12 cellular contexts compared by ENCODE assay signal in the genomic region with DNA sequence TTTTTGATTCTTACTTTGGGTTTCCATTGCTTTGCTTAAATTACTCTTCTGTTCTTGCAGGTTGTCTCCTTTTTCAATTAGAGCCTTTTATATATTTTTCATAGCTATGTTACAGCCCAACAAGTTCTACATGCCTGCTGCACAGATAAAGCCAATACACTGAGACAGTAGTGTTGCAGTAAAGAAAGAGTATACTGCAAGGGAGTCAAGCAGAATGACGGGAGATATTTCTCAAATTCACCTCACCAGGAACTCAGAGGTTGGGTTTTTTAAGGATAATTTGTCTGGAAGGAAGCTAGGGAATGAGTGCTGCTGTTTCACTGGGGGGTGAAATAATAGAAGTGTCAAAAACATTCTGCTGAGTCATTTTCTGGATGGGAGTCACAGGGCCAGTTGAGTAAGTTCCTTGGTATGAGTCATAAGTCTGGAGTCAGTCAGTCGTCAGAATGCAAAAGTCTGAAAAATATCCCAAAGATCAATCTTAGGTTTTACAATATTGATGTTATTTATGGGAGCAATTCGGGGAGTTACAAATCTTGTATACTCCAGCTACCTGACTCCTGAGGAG.
DNase-seq lines count a peak whose midpoint lies in the region; TF ChIP-seq lines count a peak whose summit lies in the region.
"Had no signal": no experiment of that assay in that cellular context is flagged by ENCODE, and none has a peak within 500 bp of the region (broad histone marks: within the 10 kb centered on the region; RNA-seq: fewer than 3 reads in every experiment).

No MANE protein-coding gene starts in this region.

- H3K27ac Mint-ChIP-seq in progenitor cell of endocrine pancreas = no peak overlapping the region
- H3K27ac Mint-ChIP-seq: activated B cell treated with CpG ODN at 0.5 μM for 24 hours; CD4-positive, CD25-positive, alpha-beta regulatory T cell had no signal

- no peak overlapping the region for H3K27ac ChIP-seq in caudate nucleus (ENCODE audit: low read depth, low read length)

- DNase-seq in AG08395 (ENCODE audit: low spot score) (peak; percentile 53), HT1080 (ENCODE audit: low read depth) (peak; percentile 94), amniotic epithelial cell (ENCODE audit: low read depth) (peak; percentile 87), iris pigment epithelial cell (ENCODE audit: low read depth) (peak; percentile 93), progenitor cell of endocrine pancreas (ENCODE audit: low spot score, unreplicated experiment) (no peak), caudate nucleus (lab: John Stamatoyannopoulos, UW) (no peak), NCI-H82 (lab: John Stamatoyannopoulos, UW) (no peak)
- DNase-seq in activated T-cell treated with anti-CD3 and anti-CD28 coated beads, Interleukin-2, amount 50 U/mL, for 48 hours = no peak
- DNase-seq: activated B cell treated with CpG ODN at 0.5 μM for 24 hours; activated gamma-delta T cell; CD4-positive, CD25-positive, alpha-beta regulatory T cell; NCI-H2171 had no signal

- no peak overlapping the region for H3K4me3 Mint-ChIP-seq in progenitor cell of endocrine pancreas (ENCODE audit: low read depth)
- H3K4me3 Mint-ChIP-seq: activated B cell treated with CpG ODN at 0.5 μM for 24 hours; CD4-positive, CD25-positive, alpha-beta regulatory T cell had no signal

- no peaks in the 10 kb centered on the region for H3K4me1 Mint-ChIP-seq in progenitor cell of endocrine pancreas (ENCODE audit: low read depth)
- H3K4me1 Mint-ChIP-seq: activated B cell treated with CpG ODN at 0.5 μM for 24 hours; CD4-positive, CD25-positive, alpha-beta regulatory T cell had no signal

- no peak for TF ChIP-seq CTCF in progenitor cell of endocrine pancreas (IDR thresholded peaks at IDR 0.05; ENCODE audit: unreplicated experiment)

- H3K27me3 Mint-ChIP-seq in progenitor cell of endocrine pancreas = no peaks in the 10 kb centered on the region
- H3K27me3 Mint-ChIP-seq: activated B cell treated with CpG ODN at 0.5 μM for 24 hours; CD4-positive, CD25-positive, alpha-beta regulatory T cell had no signal

- H3K9me3 Mint-ChIP-seq in progenitor cell of endocrine pancreas (ENCODE audit: low read depth) = peaks cover 24% of the 10 kb centered on the region

- no peaks in the 10 kb centered on the region for H3K36me3 Mint-ChIP-seq in progenitor cell of endocrine pancreas (ENCODE audit: insufficient read depth)
- H3K36me3 Mint-ChIP-seq: CD4-positive, CD25-positive, alpha-beta regulatory T cell had no signal

Comparison
In these comparisons a context has a peak if more than half of its experiments do, and no peak if none do; other contexts are left out.
1. DNase-seq: peak in AG08395 (single experiment), HT1080 (single experiment), amniotic epithelial cell (single experiment) and iris pigment epithelial cell (single experiment); none in progenitor cell of endocrine pancreas (single experiment), caudate nucleus (0 of 61), activated T-cell treated with anti-CD3 and anti-CD28 coated beads, Interleukin-2, amount 50 U/mL, for 48 hours (0 of 2) and NCI-H82 (single experiment).